18 cellular contexts compared by ENCODE assay signal in the genomic region with DNA sequence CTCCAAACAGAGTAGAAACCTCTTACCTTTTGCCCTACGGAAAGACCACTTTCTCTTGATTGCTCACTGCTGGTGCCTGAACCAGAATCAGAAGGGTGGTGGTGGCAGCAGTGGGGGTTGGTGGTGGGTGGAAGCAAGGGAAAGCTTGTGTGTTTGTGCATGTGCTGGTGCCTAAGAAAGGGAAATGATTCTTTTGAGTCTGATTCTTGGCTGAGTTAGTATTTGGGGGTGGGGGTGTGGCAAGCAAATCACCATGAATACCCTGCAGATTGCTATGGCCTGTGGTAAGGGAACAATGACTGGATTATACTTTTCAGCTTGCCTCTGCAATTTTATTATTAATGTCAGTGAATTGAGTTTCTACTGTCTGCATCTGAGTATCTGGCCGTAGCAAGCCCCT.
DNase-seq lines count a peak whose midpoint lies in the region; ATAC-seq and TF ChIP-seq lines count a peak whose summit lies in the region.
"Had no signal": no experiment of that assay in that cellular context is flagged by ENCODE, and none has a peak within 500 bp of the region (broad histone marks: within the 10 kb centered on the region; RNA-seq: fewer than 3 reads in every experiment).

No MANE protein-coding gene starts in this region.

- H3K4me3 Mint-ChIP-seq in chondrocyte (ENCODE audit: unreplicated experiment) = no peak overlapping the region
- H3K4me3 Mint-ChIP-seq in nephron = no peak overlapping the region
- H3K4me3 Mint-ChIP-seq: CD4-positive, alpha-beta memory T cell; H9 had no signal

- CTCF ChIA-PET in A673 (lab: Charles Lee) = interaction anchor here (0.8 kb wide), 1 partner anchor 221 kb away, joined by 3 read pairs; no protein-coding TSS in a partner anchor
- CTCF ChIA-PET in HEK293 (lab: Yijun Ruan, JAX) = interaction anchor here (0.9 to 16.6 kb wide), 5 partner anchors 10 to 160 kb away, joined by 3 to 572 read pairs (median 8); no protein-coding TSS in a partner anchor

- H3K27ac ChIP-seq in A673 (ENCODE audit: low read depth, low read length, poor library complexity, severe bottlenecking) (no peak overlapping the region), HEK293 (ENCODE audit: extremely low read depth, low read depth, low read length) (no peak overlapping the region), spleen (no peak overlapping the region)
- H3K27ac ChIP-seq: BLaER1 treated with 17β-estradiol and CSF1 and Interleukin-3, amounts not matched to agents 10 nM and 100 nM had no signal

- H3K9me3 ChIP-seq in A673 (ENCODE audit: low read depth, low read length, poor library complexity, severe bottlenecking) (no peaks in the 10 kb centered on the region), HEK293 (ENCODE audit: control insufficient read depth, insufficient read depth, low read depth, low read length) (no peaks in the 10 kb centered on the region), spleen (no peaks in the 10 kb centered on the region)
- H3K9me3 ChIP-seq: BLaER1 treated with 17β-estradiol and CSF1 and Interleukin-3, amounts not matched to agents 10 nM and 100 nM had no signal

- intact Hi-C loops in A673 (cut with micrococcal nuclease; ENCODE audit: unreplicated experiment) (loop anchor here (2.0 to 10.0 kb wide), 2 partner anchors 106 to 552 kb away; a partner anchor contains a TSS), spleen (cut with DNase I; ENCODE audit: low total_unique reads) (no loop called here)

- TF ChIP-seq CTCF in A673 (conservative IDR thresholded peaks at IDR 0.05; ENCODE audit: low read depth, low read length) = no peak
- TF ChIP-seq CTCF in HEK293 (tag by site-specific recombination; IDR thresholded peaks at IDR 0.05) = no peak
- TF ChIP-seq CTCF in chondrocyte (IDR thresholded peaks at IDR 0.05) = no peak
- TF ChIP-seq CTCF in nephron (IDR thresholded peaks at IDR 0.05; ENCODE audit: unreplicated experiment in 3 of 3) = no peak
- no peak for TF ChIP-seq CTCF in spleen (IDR thresholded peaks at IDR 0.05 in 8 of 11, conservative IDR thresholded peaks at IDR 0.05 in 3 of 11)

- H3K4me3 ChIP-seq in A673 (ENCODE audit: low read depth, low read length, poor library complexity, severe bottlenecking) (no peak overlapping the region), HEK293 (ENCODE audit: low read depth, low read length) (no peak overlapping the region), spleen (no peak overlapping the region)
- H3K4me3 ChIP-seq: BLaER1 treated with 17β-estradiol and CSF1 and Interleukin-3, amounts not matched to agents 10 nM and 100 nM had no signal

- no peak for TF ChIP-seq POLR2A in spleen (IDR thresholded peaks at IDR 0.05)

- H3K36me3 Mint-ChIP-seq in chondrocyte (ENCODE audit: low read depth) (no peaks in the 10 kb centered on the region), nephron (ENCODE audit: low read depth) (no peaks in the 10 kb centered on the region)

- H3K27me3 ChIP-seq in A673 (replicated peaks; ENCODE audit: insufficient read depth, low read depth, low read length, poor library complexity) (no peaks in the 10 kb centered on the region), spleen (replicated peaks in 1 of 7) (no peaks in the 10 kb centered on the region)
- H3K27me3 ChIP-seq: BLaER1 treated with 17β-estradiol and CSF1 and Interleukin-3, amounts not matched to agents 10 nM and 100 nM had no signal

- ATAC-seq in GM21717 (IDR thresholded peaks at IDR 0.05; ENCODE audit: unreplicated experiment) (no peak), GM18870 (IDR thresholded peaks at IDR 0.05; ENCODE audit: unreplicated experiment) (no peak), HG02870 (IDR thresholded peaks at IDR 0.05; ENCODE audit: unreplicated experiment) (no peak)
- ATAC-seq: HepG2 had no signal

- H3K27me3 Mint-ChIP-seq in chondrocyte (ENCODE audit: low read depth) (no peaks in the 10 kb centered on the region), nephron (ENCODE audit: low read depth) (peaks cover 3% of the 10 kb centered on the region)
- H3K27me3 Mint-ChIP-seq: CD4-positive, alpha-beta memory T cell had no signal

- 84 to 93% (median 91%) methylated on average over 2 of the region's 2 CpGs for WGBS in spleen, 5 donors

- H3K27ac Mint-ChIP-seq in chondrocyte (ENCODE audit: unreplicated experiment) (peak overlapping the region; percentile 45), nephron (peak overlapping the region in 2 of 3 experiments; percentile 7 to 50)
- H3K27ac Mint-ChIP-seq: CD4-positive, alpha-beta memory T cell had no signal

- H3K36me3 ChIP-seq in A673 (ENCODE audit: insufficient read depth, low read length, poor library complexity, severe bottlenecking) (no peaks in the 10 kb centered on the region), HEK293 (ENCODE audit: control insufficient read depth in 2 of 2, insufficient read depth in 1 of 2, low read length in 2 of 2) (no peaks in the 10 kb centered on the region), spleen (peaks cover 0 to 44% (median 2%) of the 10 kb centered on the region in 6 donors)

- H3K4me1 Mint-ChIP-seq in chondrocyte (ENCODE audit: low read depth) (peaks cover 67% of the 10 kb centered on the region), nephron (peaks cover 41% of the 10 kb centered on the region)

- H3K4me1 ChIP-seq in A673 (ENCODE audit: insufficient read depth, low read length, poor library complexity, severe bottlenecking) (peaks cover 70% of the 10 kb centered on the region), HEK293 (ENCODE audit: control insufficient read depth, insufficient read depth, low read length) (peaks cover 6% of the 10 kb centered on the region; the same call in 1 of the 2 replicates), spleen (peaks cover 10 to 98% (median 39%) of the 10 kb centered on the region in 6 donors)

- POLR2A ChIA-PET in A673 (lab: Charles Lee; ENCODE audit: low non-redundant PET) = no interaction called here
- POLR2A ChIA-PET in HEK293 (lab: Yijun Ruan, JAX) = interaction anchor here (0.7 kb wide), 1 partner anchor 179 kb away, joined by 4 read pairs; no protein-coding TSS in a partner anchor

- H3K9me3 Mint-ChIP-seq in chondrocyte (ENCODE audit: low read depth) = no peaks in the 10 kb centered on the region
- no peaks in the 10 kb centered on the region for H3K9me3 Mint-ChIP-seq in nephron
- H3K9me3 Mint-ChIP-seq: CD4-positive, alpha-beta memory T cell; H9 had no signal

- BruUV-seq in A673 (replicated peaks; lab: Mats Ljungman, UMichigan) = no TSS peak

- DNase-seq in A673 (ENCODE audit: low spot score) (peak; percentile 35), chondrocyte (ENCODE audit: low spot score) (no peak), spleen (no peak)
- DNase-seq: 8988T; ACHN; CD4-positive, alpha-beta memory T cell; COR-L47; DND-41; GDM1; GOT3; H9 had no signal

TF ChIP-seq in HEK293, 187 proteins besides CTCF, POLR2A, EP300 and RAD21:
- TF ChIP-seq, protein P1, sequence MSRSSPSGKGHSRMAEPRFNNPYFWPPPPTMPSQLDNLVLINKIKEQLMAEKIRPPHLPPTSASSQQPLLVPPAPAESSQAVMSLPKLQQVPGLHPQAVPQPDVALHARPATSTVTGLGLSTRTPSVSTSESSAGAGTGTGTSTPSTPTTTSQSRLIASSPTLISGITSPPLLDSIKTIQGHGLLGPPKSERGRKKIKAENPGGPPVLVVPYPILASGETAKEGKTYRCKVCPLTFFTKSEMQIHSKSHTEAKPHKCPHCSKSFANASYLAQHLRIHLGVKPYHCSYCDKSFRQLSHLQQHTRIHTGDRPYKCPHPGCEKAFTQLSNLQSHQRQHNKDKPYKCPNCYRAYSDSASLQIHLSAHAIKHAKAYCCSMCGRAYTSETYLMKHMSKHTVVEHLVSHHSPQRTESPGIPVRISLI (tag by site-specific recombination; IDR thresholded peaks at IDR 0.05) = peak; percentile 7; the same call in 1 of the 2 replicates
- TF ChIP-seq ZNF549 (tag by site-specific recombination; IDR thresholded peaks at IDR 0.05) (no peak), ZNF391 (tag by site-specific recombination; IDR thresholded peaks at IDR 0.05; ENCODE audit: borderline replicate concordance, low read depth) (no peak)
- TF ChIP-seq, protein P2, sequence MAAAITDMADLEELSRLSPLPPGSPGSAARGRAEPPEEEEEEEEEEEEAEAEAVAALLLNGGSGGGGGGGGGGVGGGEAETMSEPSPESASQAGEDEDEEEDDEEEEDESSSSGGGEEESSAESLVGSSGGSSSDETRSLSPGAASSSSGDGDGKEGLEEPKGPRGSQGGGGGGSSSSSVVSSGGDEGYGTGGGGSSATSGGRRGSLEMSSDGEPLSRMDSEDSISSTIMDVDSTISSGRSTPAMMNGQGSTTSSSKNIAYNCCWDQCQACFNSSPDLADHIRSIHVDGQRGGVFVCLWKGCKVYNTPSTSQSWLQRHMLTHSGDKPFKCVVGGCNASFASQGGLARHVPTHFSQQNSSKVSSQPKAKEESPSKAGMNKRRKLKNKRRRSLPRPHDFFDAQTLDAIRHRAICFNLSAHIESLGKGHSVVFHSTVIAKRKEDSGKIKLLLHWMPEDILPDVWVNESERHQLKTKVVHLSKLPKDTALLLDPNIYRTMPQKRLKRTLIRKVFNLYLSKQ (tag by site-specific recombination; IDR thresholded peaks at IDR 0.05; ENCODE audit: borderline replicate concordance) = no peak
TF ChIP-seq in HEK293: peak in this region for 1.
